ENCODE assay signal across 9 cellular contexts in the genomic region with DNA sequence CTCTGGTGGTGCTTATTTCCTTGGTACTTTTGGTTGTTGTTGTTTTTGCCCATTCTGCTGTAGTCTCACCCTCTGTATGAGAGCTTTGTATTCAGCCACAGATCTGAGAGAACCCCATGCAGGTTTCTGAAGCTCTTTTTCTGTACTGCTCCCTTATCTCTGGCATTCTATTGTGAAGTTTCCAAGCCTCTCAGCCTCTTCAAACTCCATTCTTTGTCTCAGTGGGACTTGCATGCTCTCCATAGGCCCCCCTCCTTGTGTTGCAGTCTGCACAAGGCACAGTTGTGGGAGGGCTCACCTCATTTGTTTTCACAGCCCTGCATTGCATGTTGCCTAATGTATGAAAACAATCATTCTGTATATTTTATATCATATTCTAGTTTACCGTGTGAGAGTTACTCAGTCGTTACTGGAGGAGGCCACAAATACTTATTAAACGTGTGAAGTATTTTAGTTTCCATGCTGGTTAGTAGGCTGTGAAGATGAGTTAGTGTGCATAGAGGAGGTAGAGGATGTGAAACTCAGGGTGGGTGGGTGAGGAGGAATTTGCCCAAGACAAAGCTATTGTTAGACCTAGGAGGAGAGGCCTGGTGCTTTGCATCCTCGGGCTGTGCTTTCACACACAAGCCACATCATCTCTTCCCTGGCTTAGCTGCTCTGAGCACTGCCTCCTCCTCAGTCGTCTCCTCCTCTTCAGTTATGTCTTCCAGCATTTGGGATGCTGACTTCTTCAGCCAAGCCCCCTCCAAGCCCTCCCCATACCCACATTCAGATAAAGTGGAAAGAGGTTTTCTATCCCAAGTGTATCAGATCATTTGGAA. TPM values are rescaled to one million over a fixed set of nuclear protein-coding genes. Genes with fewer than 3 reads are reported as not detected.
DNase-seq lines count a peak whose midpoint lies in the region; ATAC-seq and TF ChIP-seq lines count a peak whose summit lies in the region.
"Had no signal": no experiment of that assay in that cellular context is flagged by ENCODE, and none has a peak within 500 bp of the region (broad histone marks: within the 10 kb centered on the region; RNA-seq: fewer than 3 reads in every experiment).

No MANE protein-coding gene starts in this region.

- H3K9me3 Mint-ChIP-seq in activated CD8-positive, alpha-beta T cell treated with anti-CD3 and anti-CD28 coated beads for 36 hours: peaks cover 8% of the 10 kb centered on the region

- POLR2A ChIA-PET in activated CD8-positive, alpha-beta T cell treated with anti-CD3 and anti-CD28 coated beads for 36 hours (lab: Charles Lee): interaction anchor here (0.9 to 10.3 kb wide), 8 partner anchors 11 to 344 kb away, joined by 3 to 245 read pairs (median 9); a partner anchor contains a TSS

- ATAC-seq in HG03135 (IDR thresholded peaks at IDR 0.05; ENCODE audit: unreplicated experiment): peak; percentile 22
- peak; percentile 38 for ATAC-seq in activated CD8-positive, alpha-beta T cell treated with anti-CD3 and anti-CD28 coated beads for 36 hours

- DNase-seq in activated CD4-positive, alpha-beta T cell treated with anti-CD3 and anti-CD28 coated beads for 48 hours: peak; percentile 73
- DNase-seq in activated CD4-positive, alpha-beta T cell treated with anti-CD3 and anti-CD28 coated beads, Interleukin-2, amount 50 U/mL, for 1 hour: no peak
- DNase-seq in activated CD8-positive, alpha-beta T cell treated with anti-CD3 and anti-CD28 coated beads for 36 hours: peak; percentile 83
- peak; percentile 76 for DNase-seq in stimulated activated CD4-positive, alpha-beta T cell treated with anti-CD3 and anti-CD28 coated beads, Interleukin-15, amount 100 ng/mL, for 24 hours
- DNase-seq in mesenteric fat pad (ENCODE audit: low spot score) (no peak), ecto neural progenitor cell (ENCODE audit: low spot score) (no peak), LoVo (ENCODE audit: low spot score) (no peak)

- CTCF ChIA-PET in activated CD8-positive, alpha-beta T cell treated with anti-CD3 and anti-CD28 coated beads for 36 hours (lab: Charles Lee): interaction anchor here (0.8 to 10.3 kb wide), 10 partner anchors 9 to 288 kb away, joined by 3 to 150 read pairs (median 5); a partner anchor contains a TSS

- peaks cover 5% of the 10 kb centered on the region for H3K36me3 Mint-ChIP-seq in activated CD8-positive, alpha-beta T cell treated with anti-CD3 and anti-CD28 coated beads for 36 hours (ENCODE audit: low read depth)

- peaks cover 90% of the 10 kb centered on the region for H3K4me1 Mint-ChIP-seq in activated CD8-positive, alpha-beta T cell treated with anti-CD3 and anti-CD28 coated beads for 36 hours (ENCODE audit: low read depth)

- H3K27me3 Mint-ChIP-seq in activated CD8-positive, alpha-beta T cell treated with anti-CD3 and anti-CD28 coated beads for 36 hours: no peaks in the 10 kb centered on the region

- intact Hi-C loops in activated CD8-positive, alpha-beta T cell treated with anti-CD3 and anti-CD28 coated beads for 36 hours (cut with micrococcal nuclease): loop anchor here (5.0 to 10.0 kb wide), 6 partner anchors 228 to 587 kb away; a partner anchor contains a TSS

- H3K4me3 Mint-ChIP-seq in activated CD8-positive, alpha-beta T cell treated with anti-CD3 and anti-CD28 coated beads for 36 hours: peak overlapping the region; percentile 48

- no peak for TF ChIP-seq CTCF in activated CD8-positive, alpha-beta T cell treated with anti-CD3 and anti-CD28 coated beads for 36 hours (IDR thresholded peaks at IDR 0.05)

- peak overlapping the region; percentile 93 for H3K27ac Mint-ChIP-seq in activated CD8-positive, alpha-beta T cell treated with anti-CD3 and anti-CD28 coated beads for 36 hours

RNA-seq across cellular contexts. Expression of a gene that starts 7.8 kb away (rescaled TPM):
- total RNA-seq in activated CD8-positive, alpha-beta T cell treated with anti-CD3 and anti-CD28 coated beads for 36 hours: 10 to 100 TPM in 1 of 2 experiments, 1 to 10 TPM in 1; 9.2 to 10.4 TPM
- total RNA-seq in mesenteric fat pad: 12.4 TPM
- total RNA-seq: fibroblast of villous mesenchyme had no signal

RNA-seq across cellular contexts. Expression of a gene that starts 19.2 kb away (rescaled TPM):
- 100 to 1,000 TPM; 201 to 208 TPM for total RNA-seq in activated CD8-positive, alpha-beta T cell treated with anti-CD3 and anti-CD28 coated beads for 36 hours
- 33.0 TPM for total RNA-seq in mesenteric fat pad

Comparison
In these comparisons a context has a peak if more than half of its experiments do, and no peak if none do; other contexts are left out.
1. DNase-seq: peak in activated CD4-positive, alpha-beta T cell treated with anti-CD3 and anti-CD28 coated beads for 48 hours (single experiment), activated CD8-positive, alpha-beta T cell treated with anti-CD3 and anti-CD28 coated beads for 36 hours (single experiment) and stimulated activated CD4-positive, alpha-beta T cell treated with anti-CD3 and anti-CD28 coated beads, Interleukin-15, amount 100 ng/mL, for 24 hours (single experiment); none in activated CD4-positive, alpha-beta T cell treated with anti-CD3 and anti-CD28 coated beads, Interleukin-2, amount 50 U/mL, for 1 hour (single experiment), mesenteric fat pad (single experiment), ecto neural progenitor cell (single experiment) and LoVo (single experiment).